In the genomic region with DNA sequence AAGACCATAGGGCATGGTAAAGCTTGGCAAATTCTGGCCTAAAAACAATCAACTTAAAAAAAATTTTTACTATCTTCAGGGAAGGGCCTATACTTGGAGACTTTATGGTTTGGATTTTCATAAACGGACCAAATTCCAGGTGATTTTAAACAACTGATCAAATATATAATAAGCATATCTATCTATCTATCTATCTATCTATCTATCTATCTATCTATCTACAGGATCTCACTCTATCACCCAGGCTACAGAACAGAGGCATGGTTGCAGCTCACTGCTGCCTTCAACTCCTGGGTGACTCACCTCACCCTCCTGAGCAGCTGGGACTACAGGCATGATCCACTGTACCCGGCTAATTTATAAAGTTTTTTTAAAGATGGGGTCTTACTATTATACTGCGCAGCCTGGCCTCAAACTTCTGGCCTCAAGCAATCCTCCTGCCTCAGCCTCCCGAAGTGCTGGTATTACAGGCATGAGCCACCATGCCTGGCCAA, we compare ENCODE assay signal across 2 cellular contexts.
TF ChIP-seq lines count a peak whose summit lies in the region.

No MANE protein-coding gene starts in this region.

TF ChIP-seq in IMR-90, 13 proteins besides CTCF, POLR2A, EP300 and RAD21:
- TF ChIP-seq MAZ (IDR thresholded peaks at IDR 0.05; ENCODE audit: borderline replicate concordance, low read depth, low read length) = no peak
- TF ChIP-seq BHLHE40 (IDR thresholded peaks at IDR 0.05; ENCODE audit: low read depth, low read length) = no peak
- no peak for TF ChIP-seq RFX5 (IDR thresholded peaks at IDR 0.05; ENCODE audit: low read depth, low read length)
- TF ChIP-seq RCOR1 (IDR thresholded peaks at IDR 0.05; ENCODE audit: insufficient replicate concordance, low read length) = no peak
- TF ChIP-seq SMC3 (IDR thresholded peaks at IDR 0.05; ENCODE audit: low read depth, low read length) = no peak

TF ChIP-seq in SK-N-SH treated with all-trans-retinoic acid at 6 μM for 48 hours, 23 proteins besides CTCF, POLR2A, EP300 and RAD21:
- no peak for TF ChIP-seq ZNF8 (CRISPR knock-in tag; IDR thresholded peaks at IDR 0.05)
- TF ChIP-seq, protein P1, sequence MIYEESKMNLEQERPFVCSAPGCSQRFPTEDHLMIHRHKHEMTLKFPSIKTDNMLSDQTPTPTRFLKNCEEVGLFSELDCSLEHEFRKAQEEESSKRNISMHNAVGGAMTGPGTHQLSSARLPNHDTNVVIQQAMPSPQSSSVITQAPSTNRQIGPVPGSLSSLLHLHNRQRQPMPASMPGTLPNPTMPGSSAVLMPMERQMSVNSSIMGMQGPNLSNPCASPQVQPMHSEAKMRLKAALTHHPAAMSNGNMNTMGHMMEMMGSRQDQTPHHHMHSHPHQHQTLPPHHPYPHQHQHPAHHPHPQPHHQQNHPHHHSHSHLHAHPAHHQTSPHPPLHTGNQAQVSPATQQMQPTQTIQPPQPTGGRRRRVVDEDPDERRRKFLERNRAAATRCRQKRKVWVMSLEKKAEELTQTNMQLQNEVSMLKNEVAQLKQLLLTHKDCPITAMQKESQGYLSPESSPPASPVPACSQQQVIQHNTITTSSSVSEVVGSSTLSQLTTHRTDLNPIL (CRISPR knock-in tag; IDR thresholded peaks at IDR 0.05; ENCODE audit: low read depth) = no peak
- TF ChIP-seq ZC3H10 (CRISPR knock-in tag; IDR thresholded peaks at IDR 0.05) = no peak
- no peak for TF ChIP-seq ZFP30 (CRISPR knock-in tag; IDR thresholded peaks at IDR 0.05)
- TF ChIP-seq ISL1 (CRISPR knock-in tag; IDR thresholded peaks at IDR 0.05) = no peak
- no peak for TF ChIP-seq TOX (CRISPR knock-in tag; IDR thresholded peaks at IDR 0.05; ENCODE audit: borderline replicate concordance)
